ENCODE assay signal across 12 cellular contexts in the genomic region with DNA sequence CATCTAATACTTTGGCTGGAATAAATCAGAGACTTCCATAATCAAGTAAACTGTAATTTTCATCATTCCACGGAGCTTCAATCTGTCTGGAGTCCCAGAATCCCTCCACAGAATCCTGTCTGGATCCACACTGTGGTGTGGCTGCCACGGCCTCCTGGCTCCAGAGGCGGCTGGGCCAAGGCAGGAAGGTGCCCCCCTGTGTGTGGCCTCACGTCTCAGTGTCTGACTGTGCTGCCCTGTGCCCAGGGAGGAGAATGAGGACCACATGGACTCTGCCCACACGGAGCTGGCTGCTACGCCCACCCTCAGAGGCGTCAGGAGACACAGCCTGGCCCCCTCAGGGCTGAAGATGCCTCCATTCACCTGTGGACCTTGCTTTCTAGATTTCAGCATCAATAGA. TPM values are rescaled to one million over a fixed set of nuclear protein-coding genes. Genes with fewer than 3 reads are reported as not detected.
"Had no signal": no experiment of that assay in that cellular context is flagged by ENCODE, and none has a peak within 500 bp of the region (broad histone marks: within the 10 kb centered on the region; RNA-seq: fewer than 3 reads in every experiment).

No MANE protein-coding gene starts in this region.

- H3K36me3 ChIP-seq: HAP-1 had no signal

- H3K9ac ChIP-seq: GM23248 had no signal

- H3K4me3 ChIP-seq: GM23248, HAP-1, K562 had no signal

- H3K27ac ChIP-seq: GM23248, HL-60 had no signal

- H3K4me1 ChIP-seq: HAP-1 had no signal

- DNase-seq: GM23248, GOT3, HFFc6, IMR-90, KG1 had no signal

- H2AFZ ChIP-seq: GM23248 had no signal

- ATAC-seq: HCT116, K562 had no signal

RNA-seq across cellular contexts. Expression of gene ZNF135, which starts 12.2 kb away (rescaled TPM):
- total RNA-seq: H4, HT1080, K562 had no signal

RNA-seq across cellular contexts. Expression of gene ZSCAN1, which starts 13.0 kb away (rescaled TPM):
- total RNA-seq: GM23248, H4, H7, HFFc6, HT1080, IMR-90, K562 had no signal
